Comparison of ENCODE assay signal across 17 cellular contexts in the genomic region with DNA sequence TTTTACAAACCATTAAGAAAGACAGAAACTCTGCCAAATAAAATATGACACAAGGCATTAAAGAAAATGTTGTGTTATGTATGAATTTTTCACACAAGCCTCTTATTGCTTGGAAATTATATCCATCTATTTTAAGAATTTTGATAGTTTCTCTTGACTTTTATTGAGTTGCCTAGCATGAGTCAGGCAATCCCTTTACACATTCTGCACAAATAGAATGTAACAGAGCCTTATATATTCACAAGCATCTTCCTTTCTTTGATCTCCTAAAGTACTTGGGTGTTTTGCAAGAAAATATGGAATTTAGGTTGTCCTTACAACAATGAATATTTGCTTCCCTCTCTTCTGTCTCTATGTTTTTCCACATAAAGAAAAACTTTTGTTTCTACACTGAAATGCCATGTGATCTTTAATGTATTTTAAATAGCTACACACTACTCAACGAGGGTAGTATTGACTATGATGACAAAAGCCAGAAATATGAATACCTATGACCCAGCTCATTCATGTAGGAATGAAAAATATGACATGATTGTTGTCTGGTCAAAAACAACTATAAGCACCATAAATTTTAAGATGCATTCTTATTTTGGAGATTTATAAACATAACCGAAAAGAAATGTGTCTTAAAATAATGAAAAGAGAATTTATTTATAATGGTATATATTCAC.
A peak's percentile ranks its signal among the peaks of the same experiment; 100 is the strongest.
DNase-seq lines count a peak whose midpoint lies in the region; ATAC-seq and TF ChIP-seq lines count a peak whose summit lies in the region.
"Had no signal": no experiment of that assay in that cellular context is flagged by ENCODE, and none has a peak within 500 bp of the region (broad histone marks: within the 10 kb centered on the region; RNA-seq: fewer than 3 reads in every experiment).

No MANE protein-coding gene starts in this region.

- no peak overlapping the region for H3K27ac ChIP-seq in lower lobe of right lung

- H3K36me3 ChIP-seq in lower lobe of right lung = no peaks in the 10 kb centered on the region

- H3K9me3 ChIP-seq in lower lobe of right lung = no peaks in the 10 kb centered on the region

- ATAC-seq in SK-N-SH treated with all-trans-retinoic acid at 6 μM for 48 hours (peak; percentile 81), GM21515 (IDR thresholded peaks at IDR 0.05; ENCODE audit: unreplicated experiment) (no peak), lower lobe of right lung (no peak)
- ATAC-seq: HCT116, HepG2, K562 had no signal

- no peak overlapping the region for H3K4me3 ChIP-seq in lower lobe of right lung
- H3K4me3 ChIP-seq: K562 had no signal

- H3K27me3 ChIP-seq in lower lobe of right lung (ENCODE audit: low read depth) = no peaks in the 10 kb centered on the region

- intact Hi-C loops in lower lobe of right lung (cut with DNase I) = no loop called here

- TF ChIP-seq CTCF in lower lobe of right lung (IDR thresholded peaks at IDR 0.05) = no peak

- DNase-seq in ELR (ENCODE audit: low read depth) = peak; percentile 15
- DNase-seq in HS-5 (ENCODE audit: low read depth) = peak; percentile 25
- DNase-seq in OCI-M1 (lab: John Stamatoyannopoulos, UW) = no peak
- DNase-seq in SIG-M5 (lab: John Stamatoyannopoulos, UW) = no peak
- DNase-seq in lower lobe of right lung = no peak
- DNase-seq: ACHN; C1 segment of cervical spinal cord; Calu3; CD4-positive, alpha-beta T cell; DMS 273 treated with DMSO at 0.1 percent for 48 hours; GDM1; Karpas-422 had no signal

- no peaks in the 10 kb centered on the region for H3K4me1 ChIP-seq in lower lobe of right lung

TF ChIP-seq in SK-N-SH treated with all-trans-retinoic acid at 6 μM for 48 hours, 23 proteins besides CTCF, POLR2A, EP300 and RAD21:
- TF ChIP-seq OSR1 (CRISPR knock-in tag; IDR thresholded peaks at IDR 0.05) = no peak
- no peak for TF ChIP-seq ZFP30 (CRISPR knock-in tag; IDR thresholded peaks at IDR 0.05)
- TF ChIP-seq, protein P1, sequence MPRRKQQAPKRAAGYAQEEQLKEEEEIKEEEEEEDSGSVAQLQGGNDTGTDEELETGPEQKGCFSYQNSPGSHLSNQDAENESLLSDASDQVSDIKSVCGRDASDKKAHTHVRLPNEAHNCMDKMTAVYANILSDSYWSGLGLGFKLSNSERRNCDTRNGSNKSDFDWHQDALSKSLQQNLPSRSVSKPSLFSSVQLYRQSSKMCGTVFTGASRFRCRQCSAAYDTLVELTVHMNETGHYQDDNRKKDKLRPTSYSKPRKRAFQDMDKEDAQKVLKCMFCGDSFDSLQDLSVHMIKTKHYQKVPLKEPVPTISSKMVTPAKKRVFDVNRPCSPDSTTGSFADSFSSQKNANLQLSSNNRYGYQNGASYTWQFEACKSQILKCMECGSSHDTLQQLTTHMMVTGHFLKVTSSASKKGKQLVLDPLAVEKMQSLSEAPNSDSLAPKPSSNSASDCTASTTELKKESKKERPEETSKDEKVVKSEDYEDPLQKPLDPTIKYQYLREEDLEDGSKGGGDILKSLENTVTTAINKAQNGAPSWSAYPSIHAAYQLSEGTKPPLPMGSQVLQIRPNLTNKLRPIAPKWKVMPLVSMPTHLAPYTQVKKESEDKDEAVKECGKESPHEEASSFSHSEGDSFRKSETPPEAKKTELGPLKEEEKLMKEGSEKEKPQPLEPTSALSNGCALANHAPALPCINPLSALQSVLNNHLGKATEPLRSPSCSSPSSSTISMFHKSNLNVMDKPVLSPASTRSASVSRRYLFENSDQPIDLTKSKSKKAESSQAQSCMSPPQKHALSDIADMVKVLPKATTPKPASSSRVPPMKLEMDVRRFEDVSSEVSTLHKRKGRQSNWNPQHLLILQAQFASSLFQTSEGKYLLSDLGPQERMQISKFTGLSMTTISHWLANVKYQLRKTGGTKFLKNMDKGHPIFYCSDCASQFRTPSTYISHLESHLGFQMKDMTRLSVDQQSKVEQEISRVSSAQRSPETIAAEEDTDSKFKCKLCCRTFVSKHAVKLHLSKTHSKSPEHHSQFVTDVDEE (CRISPR knock-in tag; IDR thresholded peaks at IDR 0.05) = no peak
- TF ChIP-seq ZNF565 (CRISPR knock-in tag; conservative IDR thresholded peaks at IDR 0.05; ENCODE audit: low read depth) = no peak
- TF ChIP-seq, protein P2, sequence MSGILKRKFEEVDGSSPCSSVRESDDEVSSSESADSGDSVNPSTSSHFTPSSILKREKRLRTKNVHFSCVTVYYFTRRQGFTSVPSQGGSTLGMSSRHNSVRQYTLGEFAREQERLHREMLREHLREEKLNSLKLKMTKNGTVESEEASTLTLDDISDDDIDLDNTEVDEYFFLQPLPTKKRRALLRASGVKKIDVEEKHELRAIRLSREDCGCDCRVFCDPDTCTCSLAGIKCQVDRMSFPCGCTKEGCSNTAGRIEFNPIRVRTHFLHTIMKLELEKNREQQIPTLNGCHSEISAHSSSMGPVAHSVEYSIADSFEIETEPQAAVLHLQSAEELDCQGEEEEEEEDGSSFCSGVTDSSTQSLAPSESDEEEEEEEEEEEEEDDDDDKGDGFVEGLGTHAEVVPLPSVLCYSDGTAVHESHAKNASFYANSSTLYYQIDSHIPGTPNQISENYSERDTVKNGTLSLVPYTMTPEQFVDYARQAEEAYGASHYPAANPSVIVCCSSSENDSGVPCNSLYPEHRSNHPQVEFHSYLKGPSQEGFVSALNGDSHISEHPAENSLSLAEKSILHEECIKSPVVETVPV (CRISPR knock-in tag; IDR thresholded peaks at IDR 0.05) = no peak
- TF ChIP-seq, protein P3, sequence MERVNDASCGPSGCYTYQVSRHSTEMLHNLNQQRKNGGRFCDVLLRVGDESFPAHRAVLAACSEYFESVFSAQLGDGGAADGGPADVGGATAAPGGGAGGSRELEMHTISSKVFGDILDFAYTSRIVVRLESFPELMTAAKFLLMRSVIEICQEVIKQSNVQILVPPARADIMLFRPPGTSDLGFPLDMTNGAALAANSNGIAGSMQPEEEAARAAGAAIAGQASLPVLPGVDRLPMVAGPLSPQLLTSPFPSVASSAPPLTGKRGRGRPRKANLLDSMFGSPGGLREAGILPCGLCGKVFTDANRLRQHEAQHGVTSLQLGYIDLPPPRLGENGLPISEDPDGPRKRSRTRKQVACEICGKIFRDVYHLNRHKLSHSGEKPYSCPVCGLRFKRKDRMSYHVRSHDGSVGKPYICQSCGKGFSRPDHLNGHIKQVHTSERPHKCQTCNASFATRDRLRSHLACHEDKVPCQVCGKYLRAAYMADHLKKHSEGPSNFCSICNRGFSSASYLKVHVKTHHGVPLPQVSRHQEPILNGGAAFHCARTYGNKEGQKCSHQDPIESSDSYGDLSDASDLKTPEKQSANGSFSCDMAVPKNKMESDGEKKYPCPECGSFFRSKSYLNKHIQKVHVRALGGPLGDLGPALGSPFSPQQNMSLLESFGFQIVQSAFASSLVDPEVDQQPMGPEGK (CRISPR knock-in tag; IDR thresholded peaks at IDR 0.05; ENCODE audit: borderline replicate concordance) = no peak
- TF ChIP-seq ZNF8 (CRISPR knock-in tag; IDR thresholded peaks at IDR 0.05) = no peak
- TF ChIP-seq ZC3H10 (CRISPR knock-in tag; IDR thresholded peaks at IDR 0.05) = no peak
- TF ChIP-seq ARNTL (CRISPR knock-in tag; IDR thresholded peaks at IDR 0.05; ENCODE audit: borderline replicate concordance, low read depth) = no peak
- no peak for TF ChIP-seq TOX (CRISPR knock-in tag; IDR thresholded peaks at IDR 0.05; ENCODE audit: borderline replicate concordance)
- TF ChIP-seq TCF4 (CRISPR knock-in tag; IDR thresholded peaks at IDR 0.05; ENCODE audit: borderline replicate concordance) = no peak
- TF ChIP-seq ISL1 (CRISPR knock-in tag; IDR thresholded peaks at IDR 0.05) = no peak
- no peak for TF ChIP-seq ESRRG (CRISPR knock-in tag; IDR thresholded peaks at IDR 0.05)
- TF ChIP-seq, protein P4, sequence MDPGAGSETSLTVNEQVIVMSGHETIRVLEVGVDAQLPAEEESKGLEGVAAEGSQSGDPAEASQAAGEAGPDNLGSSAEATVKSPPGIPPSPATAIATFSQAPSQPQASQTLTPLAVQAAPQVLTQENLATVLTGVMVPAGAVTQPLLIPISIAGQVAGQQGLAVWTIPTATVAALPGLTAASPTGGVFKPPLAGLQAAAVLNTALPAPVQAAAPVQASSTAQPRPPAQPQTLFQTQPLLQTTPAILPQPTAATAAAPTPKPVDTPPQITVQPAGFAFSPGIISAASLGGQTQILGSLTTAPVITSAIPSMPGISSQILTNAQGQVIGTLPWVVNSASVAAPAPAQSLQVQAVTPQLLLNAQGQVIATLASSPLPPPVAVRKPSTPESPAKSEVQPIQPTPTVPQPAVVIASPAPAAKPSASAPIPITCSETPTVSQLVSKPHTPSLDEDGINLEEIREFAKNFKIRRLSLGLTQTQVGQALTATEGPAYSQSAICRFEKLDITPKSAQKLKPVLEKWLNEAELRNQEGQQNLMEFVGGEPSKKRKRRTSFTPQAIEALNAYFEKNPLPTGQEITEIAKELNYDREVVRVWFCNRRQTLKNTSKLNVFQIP (CRISPR knock-in tag; IDR thresholded peaks at IDR 0.05; ENCODE audit: borderline replicate concordance, low read depth) = no peak
- TF ChIP-seq RARB (CRISPR knock-in tag; IDR thresholded peaks at IDR 0.05) = no peak
- no peak for TF ChIP-seq PPARA (CRISPR knock-in tag; IDR thresholded peaks at IDR 0.05; ENCODE audit: borderline replicate concordance)
- TF ChIP-seq GLIS3 (CRISPR knock-in tag; IDR thresholded peaks at IDR 0.05) = no peak
- no peak for TF ChIP-seq SNAI2 (CRISPR knock-in tag; IDR thresholded peaks at IDR 0.05)

Comparison
In these comparisons a context has a peak if more than half of its experiments do, and no peak if none do; other contexts are left out.
1. DNase-seq: peak in ELR (single experiment) and HS-5 (single experiment); none in OCI-M1 (single experiment), SIG-M5 (single experiment) and lower lobe of right lung (single experiment).